8 cellular contexts compared by ENCODE assay signal in genomic region chr17:47841488-47842308, GRCh38. TPM values are rescaled to one million over a fixed set of nuclear protein-coding genes. Genes with fewer than 3 reads are reported as not detected.
DNase-seq lines count a peak whose midpoint lies in the region; ATAC-seq and TF ChIP-seq lines count a peak whose summit lies in the region.

No MANE protein-coding gene starts in this region.

- 0 out of 2 replicates have a peak overlapping the region, but pooled peaks have one; percentile 60 for H2AFZ ChIP-seq in OCI-LY1 (ENCODE audit: low read length)

- peak overlapping the region; percentile 41 for H3K27ac Mint-ChIP-seq in CD4-positive, alpha-beta T cell

- no peaks in the 10 kb centered on the region for H3K79me2 ChIP-seq in OCI-LY1 (ENCODE audit: insufficient read depth, low read length)

- no peaks in the 10 kb centered on the region for H3K9me2 ChIP-seq in OCI-LY1 (ENCODE audit: low read depth, low read length)

- CTCF ChIA-PET in CD4-positive, alpha-beta T cell (lab: Charles Lee): interaction anchor here (0.8 to 8.4 kb wide), 17 partner anchors 10 to 777 kb away, joined by 3 to 86 read pairs (median 6); partner anchors contain the start of genes CDK5RAP3, LRRC46, MRPL10 and OSBPL7

- H3K4me1 ChIP-seq in OCI-LY1 (ENCODE audit: insufficient read depth, low read length, severe bottlenecking) (peaks cover 19% of the 10 kb centered on the region), duodenal mucosa (ENCODE audit: control insufficient read depth in 1 of 2, insufficient read depth in 2 of 2, low read length in 2 of 2) (peaks cover 39 to 40% of the 10 kb centered on the region in 2 donors), neutrophil (ENCODE audit: control insufficient read depth in 1 of 2, insufficient read depth in 1 of 2, low read depth in 1 of 2, low read length in 1 of 2) (peaks cover 12% of the 10 kb centered on the region in 2 experiments)

- H4K20me1 ChIP-seq in OCI-LY1 (ENCODE audit: insufficient read depth, low read length): no peaks in the 10 kb centered on the region

- DNase-seq in CD4-positive, alpha-beta T cell: no peak
- DNase-seq in AML-193 (lab: John Stamatoyannopoulos, UW) (no peak), NCI-H82 (lab: John Stamatoyannopoulos, UW) (no peak)

- H3K36me3 ChIP-seq in OCI-LY1 (ENCODE audit: insufficient read depth, low read length) (no peaks in the 10 kb centered on the region), duodenal mucosa (ENCODE audit: control insufficient read depth in 1 of 2, insufficient read depth in 2 of 2, low read length in 2 of 2) (peaks cover 8 to 22% of the 10 kb centered on the region in 2 donors), neutrophil (peaks cover 20% of the 10 kb centered on the region)

- peak overlapping the region; percentile 83 for H3K4me2 ChIP-seq in OCI-LY1 (ENCODE audit: low read length)

- H3K9me3 Mint-ChIP-seq in CD4-positive, alpha-beta T cell: no peaks in the 10 kb centered on the region

- intact Hi-C loops in CD4-positive, alpha-beta T cell (cut with DNase I, micrococcal nuclease): loop anchor here (1.0 to 10.0 kb wide), 5 partner anchors 49 to 778 kb away; partner anchors contain the start of genes CDK5RAP3 (in 2 of the 2), HOXB7 (in 1 of the 2) and HOXB8 (in 1 of the 2)

- H3K27me3 ChIP-seq in CD4-positive, alpha-beta T cell (ENCODE audit: control insufficient read depth, insufficient read depth, low read length): peaks cover 25% of the 10 kb centered on the region
- H3K27me3 ChIP-seq in OCI-LY1 (ENCODE audit: insufficient read depth, low read length) (no peaks in the 10 kb centered on the region), duodenal mucosa (ENCODE audit: control insufficient read depth in 1 of 2, insufficient read depth in 2 of 2, low read length in 2 of 2) (peaks cover 0 to 13% of the 10 kb centered on the region in 2 donors), neutrophil (peaks cover 37% of the 10 kb centered on the region)

- H3K36me3 Mint-ChIP-seq in CD4-positive, alpha-beta T cell (ENCODE audit: low read depth): no peaks in the 10 kb centered on the region

- H3K4me1 Mint-ChIP-seq in CD4-positive, alpha-beta T cell (ENCODE audit: low read depth): peaks cover 26% of the 10 kb centered on the region

- H3F3A ChIP-seq in OCI-LY1 (ENCODE audit: insufficient read depth, low read length): no peaks in the 10 kb centered on the region

- peaks cover 30% of the 10 kb centered on the region for H3K27me3 Mint-ChIP-seq in CD4-positive, alpha-beta T cell

- H3K4me3 Mint-ChIP-seq in CD4-positive, alpha-beta T cell: peak overlapping the region; percentile 94

- TF ChIP-seq CTCF in CD4-positive, alpha-beta T cell (IDR thresholded peaks at IDR 0.05): peak; percentile 25
- TF ChIP-seq CTCF in OCI-LY1 (IDR thresholded peaks at IDR 0.05; ENCODE audit: low read length) (no peak), neutrophil (IDR thresholded peaks at IDR 0.05) (no peak)

- H3K4me3 ChIP-seq in OCI-LY1 (ENCODE audit: low read depth, low read length, poor library complexity, severe bottlenecking): peak overlapping the region; percentile 86
- peak overlapping the region in 1 of 2 donors; percentile 97 for H3K4me3 ChIP-seq in duodenal mucosa (ENCODE audit: low read depth in 1 of 2, low read length in 2 of 2)
- peak overlapping the region; percentile 78 to 89 for H3K4me3 ChIP-seq in neutrophil (ENCODE audit: low read depth in 1 of 2, low read length in 1 of 2)

- H3K9ac ChIP-seq in OCI-LY1 (ENCODE audit: low read length): peak overlapping the region; percentile 82; the same call in 1 of the 2 replicates
- peak overlapping the region; percentile 82 to 86 for H3K9ac ChIP-seq in duodenal mucosa (ENCODE audit: low read depth in 1 of 2, low read length in 2 of 2)

- no peak for ATAC-seq in CD4-positive, alpha-beta T cell (ENCODE audit: poor library complexity)
- ATAC-seq in HG02970 (IDR thresholded peaks at IDR 0.05; ENCODE audit: low FRiP score, unreplicated experiment) (no peak), GM21529 (IDR thresholded peaks at IDR 0.05; ENCODE audit: unreplicated experiment) (no peak)

- POLR2A ChIA-PET in CD4-positive, alpha-beta T cell (lab: Charles Lee): interaction anchor here (0.9 to 4.6 kb wide), 13 partner anchors 9 to 129 kb away, joined by 3 to 46 read pairs (median 5); partner anchors contain the start of genes CDK5RAP3, LRRC46, MRPL10 and OSBPL7

- H3K27ac ChIP-seq in CD4-positive, alpha-beta T cell (ENCODE audit: low read depth, low read length): no peak overlapping the region
- no peak overlapping the region for H3K27ac ChIP-seq in OCI-LY1 (ENCODE audit: low read depth, low read length, poor library complexity, severe bottlenecking)
- peak overlapping the region; percentile 28 for H3K27ac ChIP-seq in duodenal mucosa (ENCODE audit: low read depth, low read length)
- peak overlapping the region; percentile 45 for H3K27ac ChIP-seq in neutrophil

- no peaks in the 10 kb centered on the region for H3K9me3 ChIP-seq in CD4-positive, alpha-beta T cell (ENCODE audit: control insufficient read depth, low read length)
- H3K9me3 ChIP-seq in OCI-LY1 (ENCODE audit: low read length): no peaks in the 10 kb centered on the region
- no peaks in the 10 kb centered on the region for H3K9me3 ChIP-seq in duodenal mucosa (ENCODE audit: control insufficient read depth in 1 of 2, low read length in 2 of 2)
- no peaks in the 10 kb centered on the region for H3K9me3 ChIP-seq in neutrophil

RNA-seq across cellular contexts. Expression of gene SCRN2, which starts 0.6 kb away (rescaled TPM):
- total RNA-seq in CD4-positive, alpha-beta T cell: 10 to 100 TPM; 15.3 to 17.2 TPM

RNA-seq across cellular contexts. Expression of gene SP6, which starts 9.3 kb away (rescaled TPM):
- total RNA-seq in CD4-positive, alpha-beta T cell: under 1 TPM; 0.17 to 0.27 TPM

RNA-seq across cellular contexts. Expression of gene LRRC46, which starts 10.2 kb away (rescaled TPM):
- under 1 TPM; 0.42 to 0.85 TPM for total RNA-seq in CD4-positive, alpha-beta T cell

RNA-seq across cellular contexts. Expression of gene MRPL10, which starts 10.4 kb away (rescaled TPM):
- total RNA-seq in CD4-positive, alpha-beta T cell: 10 to 100 TPM; 49.0 to 51.4 TPM

RNA-seq across cellular contexts. Expression of gene OSBPL7, which starts 20.1 kb away (rescaled TPM):
- total RNA-seq in CD4-positive, alpha-beta T cell: 10 to 100 TPM; 30.1 to 30.8 TPM

Comparison
In these comparisons a context has a peak if more than half of its experiments do, and no peak if none do; other contexts are left out.
1. H3K27ac ChIP-seq: peak in duodenal mucosa (single experiment) and neutrophil (single experiment); none in CD4-positive, alpha-beta T cell (single experiment) and OCI-LY1 (single experiment).